Comparison of ENCODE assay signal across 8 cellular contexts in the genomic region with DNA sequence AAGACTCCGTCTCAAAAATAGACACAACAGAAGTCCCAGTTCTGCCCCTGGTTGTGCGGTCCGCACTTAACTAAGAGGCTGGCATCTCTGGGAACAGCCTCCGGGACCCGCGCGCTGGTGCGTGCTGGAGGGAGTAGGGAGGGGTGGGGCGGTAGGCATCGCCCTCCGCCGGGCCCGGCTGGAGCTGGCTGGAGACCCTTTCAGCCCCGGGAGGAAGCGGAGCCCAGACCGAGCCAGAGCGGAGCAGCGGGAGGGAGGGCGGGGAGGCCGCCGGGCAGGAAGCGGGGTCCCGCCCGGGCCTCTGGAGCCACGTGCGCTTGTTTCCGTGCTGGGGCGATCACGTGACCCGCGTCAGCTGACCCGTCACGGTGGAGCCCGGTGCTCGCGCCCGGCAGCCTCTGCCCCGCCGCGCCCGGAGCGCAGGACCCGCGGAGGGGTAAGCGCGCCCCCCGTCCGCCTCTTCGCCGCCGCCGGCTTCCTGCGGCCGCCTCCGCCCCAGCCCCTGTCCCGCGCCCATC. TPM values are rescaled to one million over a fixed set of nuclear protein-coding genes. Genes with fewer than 3 reads are reported as not detected.
DNase-seq lines count a peak whose midpoint lies in the region; ATAC-seq and TF ChIP-seq lines count a peak whose summit lies in the region.

A gene (plus strand): TSS at position 354 of the 518 bp plus-strand sequence. CDS start 256 bp downstream, outside the sequence.

- peaks cover 5% of the 10 kb centered on the region for H3K27me3 Mint-ChIP-seq in neural progenitor cell (ENCODE audit: insufficient read depth, low read depth)

- peak within 1 kb of the TSS; percentile 72 to 86 (median 80) for H3K4me3 ChIP-seq in BLaER1 treated with 17β-estradiol and CSF1 and Interleukin-3, amounts not matched to agents 10 nM and 100 nM
- H3K4me3 ChIP-seq in neural progenitor cell (peak within 1 kb of the TSS; percentile 57), stomach (peak within 1 kb of the TSS; percentile 67 to 100 (median 90))

- H3K36me3 Mint-ChIP-seq in neural progenitor cell = no peaks in the 10 kb centered on the region

- H3K9ac ChIP-seq in BLaER1 treated with 17β-estradiol and CSF1 and Interleukin-3, amounts not matched to agents 10 nM and 100 nM = peak within 1 kb of the TSS; percentile 84 to 95 (median 92)
- H3K9ac ChIP-seq in neural progenitor cell = peak within 1 kb of the TSS; percentile 9

- peaks cover 24% of the 10 kb centered on the region for H3F3A ChIP-seq in neural progenitor cell (ENCODE audit: low read depth)

- peaks cover 77 to 90% (median 84%) of the 10 kb centered on the region in 10 experiments for H3K4me1 ChIP-seq in BLaER1 treated with 17β-estradiol and CSF1 and Interleukin-3, amounts not matched to agents 10 nM and 100 nM
- H3K4me1 ChIP-seq in neural progenitor cell (no peaks in the 10 kb centered on the region), stomach (peaks cover 33 to 73% (median 65%) of the 10 kb centered on the region in 4 donors)

- peak within 1 kb of the TSS; percentile 89 to 99 (median 96) for H3K27ac ChIP-seq in BLaER1 treated with 17β-estradiol and CSF1 and Interleukin-3, amounts not matched to agents 10 nM and 100 nM
- no peak within 1 kb of the TSS for H3K27ac ChIP-seq in neural progenitor cell
- peak within 1 kb of the TSS; percentile 79 to 90 (median 84) for H3K27ac ChIP-seq in stomach

- no peak for TF ChIP-seq RAD21 in Ishikawa (IDR thresholded peaks at IDR 0.05; ENCODE audit: low read depth)

- peaks cover 0 to 41% (median 25%) of the 10 kb centered on the region in 11 experiments; a peak in 14 of 22 replicates for H4K20me1 ChIP-seq in BLaER1 treated with 17β-estradiol and CSF1 and Interleukin-3, amounts not matched to agents 10 nM and 100 nM
- H4K20me1 ChIP-seq in neural progenitor cell (ENCODE audit: low read depth) = no peaks in the 10 kb centered on the region

- intact Hi-C loops in stomach (cut with DNase I; ENCODE audit: low total_unique reads) = loop anchor here (10.0 kb wide), 1 partner anchor 50 kb away; no protein-coding TSS in a partner anchor

- peak within 1 kb of the TSS; percentile 79 for H2AFZ ChIP-seq in neural progenitor cell (replicated peaks)

- WGBS in stomach, 5 donors = 0 to 1% (median 0%) methylated on average over 2 to 57 of the region's 57 CpGs

- H3K27me3 ChIP-seq in BLaER1 treated with 17β-estradiol and CSF1 and Interleukin-3, amounts not matched to agents 10 nM and 100 nM = no peaks in the 10 kb centered on the region
- H3K27me3 ChIP-seq in neural progenitor cell = no peaks in the 10 kb centered on the region
- H3K27me3 ChIP-seq in stomach = no peaks in the 10 kb centered on the region

- peak; percentile 85 for DNase-seq in SK-N-DZ (ENCODE audit: low spot score)
- DNase-seq in activated naive CD4-positive, alpha-beta T cell treated with Interleukin-2 at 50 U/mL for 16 hours = peak; percentile 88
- peak; percentile 83 for DNase-seq in foreskin melanocyte
- DNase-seq in neural progenitor cell (ENCODE audit: low spot score) = peak; percentile 95
- peak; percentile 93 for DNase-seq in stomach

- peaks cover 13% of the 10 kb centered on the region for H3K4me1 Mint-ChIP-seq in neural progenitor cell

- peak within 1 kb of the TSS; percentile 94 to 100 (median 99) for H3K4me2 ChIP-seq in BLaER1 treated with 17β-estradiol and CSF1 and Interleukin-3, amounts not matched to agents 10 nM and 100 nM
- peak within 1 kb of the TSS; percentile 87 for H3K4me2 ChIP-seq in neural progenitor cell

- peak; percentile 53 for ATAC-seq in GM19395 (IDR thresholded peaks at IDR 0.05; ENCODE audit: unreplicated experiment)

- H3K36me3 ChIP-seq in BLaER1 treated with 17β-estradiol and CSF1 and Interleukin-3, amounts not matched to agents 10 nM and 100 nM = peaks cover 21 to 38% (median 33%) of the 10 kb centered on the region in 11 experiments
- H3K36me3 ChIP-seq in neural progenitor cell = no peaks in the 10 kb centered on the region
- peaks cover 17 to 39% (median 36%) of the 10 kb centered on the region in 4 donors for H3K36me3 ChIP-seq in stomach

- no peaks in the 10 kb centered on the region for H3K9me3 ChIP-seq in BLaER1 treated with 17β-estradiol and CSF1 and Interleukin-3, amounts not matched to agents 10 nM and 100 nM (replicated peaks in 1 of 11)
- H3K9me3 ChIP-seq in neural progenitor cell (ENCODE audit: low read depth) (no peaks in the 10 kb centered on the region), stomach (no peaks in the 10 kb centered on the region)

- no peaks in the 10 kb centered on the region for H3K79me2 ChIP-seq in neural progenitor cell (ENCODE audit: low read depth)

- TF ChIP-seq POLR2A in stomach (IDR thresholded peaks at IDR 0.05) = no peak

- no peak for TF ChIP-seq CTCF in neural progenitor cell (IDR thresholded peaks at IDR 0.05)
- no peak for TF ChIP-seq CTCF in stomach (IDR thresholded peaks at IDR 0.05)

- peak within 1 kb of the TSS; percentile 83 for H3K4me3 Mint-ChIP-seq in neural progenitor cell

- H3K9me3 Mint-ChIP-seq in neural progenitor cell = no peaks in the 10 kb centered on the region

- H3K27ac Mint-ChIP-seq in neural progenitor cell = peak within 1 kb of the TSS; percentile 66

- TF ChIP-seq EP300 in Ishikawa (IDR thresholded peaks at IDR 0.05; ENCODE audit: borderline replicate concordance) (no peak), stomach (IDR thresholded peaks at IDR 0.05) (no peak)

TF ChIP-seq in Ishikawa, 13 proteins besides CTCF, POLR2A, EP300 and RAD21:
- TF ChIP-seq FOXM1 (IDR thresholded peaks at IDR 0.05; ENCODE audit: borderline replicate concordance, low read depth) (no peak), TAF1 (IDR thresholded peaks at IDR 0.05; ENCODE audit: low read depth) (peak; percentile 49)
- TF ChIP-seq, protein P1, sequence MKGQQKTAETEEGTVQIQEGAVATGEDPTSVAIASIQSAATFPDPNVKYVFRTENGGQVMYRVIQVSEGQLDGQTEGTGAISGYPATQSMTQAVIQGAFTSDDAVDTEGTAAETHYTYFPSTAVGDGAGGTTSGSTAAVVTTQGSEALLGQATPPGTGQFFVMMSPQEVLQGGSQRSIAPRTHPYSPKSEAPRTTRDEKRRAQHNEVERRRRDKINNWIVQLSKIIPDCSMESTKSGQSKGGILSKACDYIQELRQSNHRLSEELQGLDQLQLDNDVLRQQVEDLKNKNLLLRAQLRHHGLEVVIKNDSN (IDR thresholded peaks at IDR 0.05) = peak; percentile 98
- TF ChIP-seq, protein P2, sequence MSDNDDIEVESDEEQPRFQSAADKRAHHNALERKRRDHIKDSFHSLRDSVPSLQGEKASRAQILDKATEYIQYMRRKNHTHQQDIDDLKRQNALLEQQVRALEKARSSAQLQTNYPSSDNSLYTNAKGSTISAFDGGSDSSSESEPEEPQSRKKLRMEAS (IDR thresholded peaks at IDR 0.05) = peak; percentile 97

RNA-seq across cellular contexts. Expression of the gene that starts here (rescaled TPM):
- polyA plus RNA-seq in SK-N-DZ (2014; cell fraction: cytosol; rRNA removed) = 21.5 and 24.9 TPM in 2 replicates
- 42.6 and 48.5 TPM in 2 replicates for polyA plus RNA-seq in SK-N-DZ (2014; cell fraction: nucleus; rRNA removed)
- total RNA-seq in neural progenitor cell (ENCODE audit: low replicate concordance) (1.9 and 10.4 TPM in 2 replicates), stomach (10 to 100 TPM; 13.4 to 56.5 (median 14.0) TPM)
- polyA plus RNA-seq in stomach = 10 to 100 TPM in 2 of 3 donors, 1 to 10 TPM in 1; 9.3 to 10.6 (median 10.2) TPM
